ENCODE assay signal across 2 cellular contexts in the genomic region with DNA sequence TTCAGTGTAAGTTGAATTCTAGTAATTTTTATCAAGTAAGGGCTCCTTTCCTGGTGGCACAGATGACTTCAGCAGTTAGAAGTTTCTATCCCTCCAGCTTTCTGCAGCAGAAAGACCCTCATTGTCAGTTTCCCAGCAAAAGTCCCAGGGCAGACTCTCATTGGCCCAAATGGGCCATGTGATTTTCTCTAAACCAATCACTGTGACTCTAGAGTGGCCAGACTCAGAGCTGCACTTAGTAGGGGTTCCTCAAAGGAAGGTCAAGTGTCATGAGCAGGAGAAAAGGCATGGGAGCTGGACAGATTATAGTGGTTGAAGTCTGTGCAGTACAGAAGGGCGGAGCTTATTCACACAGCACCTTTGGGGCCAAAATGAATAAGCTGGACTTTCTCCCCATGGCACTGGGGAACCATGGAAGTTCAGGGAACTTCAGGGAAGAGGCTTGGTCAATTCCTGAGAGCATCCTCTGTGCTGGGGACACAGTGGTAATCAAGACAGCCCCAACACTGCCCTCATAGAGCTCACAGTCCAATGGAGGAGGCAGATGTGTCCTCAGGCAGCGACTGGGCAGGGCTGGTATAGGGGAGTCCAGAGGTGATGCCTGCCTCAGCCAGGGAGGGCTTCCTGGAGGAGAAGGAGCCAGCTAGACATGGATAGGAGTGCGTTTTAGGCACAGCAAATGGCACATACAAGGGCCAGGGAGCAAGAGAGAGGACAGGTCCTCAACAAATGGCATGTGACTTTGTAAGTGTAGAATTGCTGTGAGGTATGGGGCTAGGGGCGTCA.
TF ChIP-seq lines count a peak whose summit lies in the region.

No MANE protein-coding gene starts in this region.

TF ChIP-seq in H1, 55 proteins besides CTCF, POLR2A, EP300 and RAD21:
- TF ChIP-seq KDM5A (IDR thresholded peaks at IDR 0.05; ENCODE audit: low read length) (no peak), PHF8 (conservative IDR thresholded peaks at IDR 0.05; ENCODE audit: low read depth, low read length) (no peak), RFX5 (IDR thresholded peaks at IDR 0.05; ENCODE audit: borderline replicate concordance, low read depth, low read length) (no peak), TAF1 (IDR thresholded peaks at IDR 0.05; ENCODE audit: low read depth, low read length) (no peak), CBX5 (IDR thresholded peaks at IDR 0.05; ENCODE audit: low read depth, low read length) (no peak), CTBP2 (IDR thresholded peaks at IDR 0.05; ENCODE audit: borderline replicate concordance, insufficient read depth, insufficient read length, low read length) (no peak), BCL11A (IDR thresholded peaks at IDR 0.05; ENCODE audit: low read depth in 2 of 2, low read length in 2 of 2) (no peak), ZNF274 (IDR thresholded peaks at IDR 0.05; ENCODE audit: borderline replicate concordance, extremely low read depth, low read length) (no peak), SIN3A (conservative IDR thresholded peaks at IDR 0.05 in 1 of 2, IDR thresholded peaks at IDR 0.05 in 1 of 2; ENCODE audit: low read depth in 1 of 2, low read length in 2 of 2) (no peak)
- TF ChIP-seq, protein P1, sequence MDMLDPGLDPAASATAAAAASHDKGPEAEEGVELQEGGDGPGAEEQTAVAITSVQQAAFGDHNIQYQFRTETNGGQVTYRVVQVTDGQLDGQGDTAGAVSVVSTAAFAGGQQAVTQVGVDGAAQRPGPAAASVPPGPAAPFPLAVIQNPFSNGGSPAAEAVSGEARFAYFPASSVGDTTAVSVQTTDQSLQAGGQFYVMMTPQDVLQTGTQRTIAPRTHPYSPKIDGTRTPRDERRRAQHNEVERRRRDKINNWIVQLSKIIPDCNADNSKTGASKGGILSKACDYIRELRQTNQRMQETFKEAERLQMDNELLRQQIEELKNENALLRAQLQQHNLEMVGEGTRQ (IDR thresholded peaks at IDR 0.05; ENCODE audit: low read length) = peak; percentile 20; the same call in 1 of the 2 replicates
- TF ChIP-seq, protein P2, sequence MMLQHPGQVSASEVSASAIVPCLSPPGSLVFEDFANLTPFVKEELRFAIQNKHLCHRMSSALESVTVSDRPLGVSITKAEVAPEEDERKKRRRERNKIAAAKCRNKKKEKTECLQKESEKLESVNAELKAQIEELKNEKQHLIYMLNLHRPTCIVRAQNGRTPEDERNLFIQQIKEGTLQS (IDR thresholded peaks at IDR 0.05; ENCODE audit: insufficient read depth, low read depth, low read length) = 0 out of 2 replicates have a peak, but pooled peaks have one; percentile 25

TF ChIP-seq in neural cell, 6 proteins besides CTCF, POLR2A, EP300 and RAD21:
- TF ChIP-seq TAF1 (IDR thresholded peaks at IDR 0.05; ENCODE audit: low read depth) = no peak
- TF ChIP-seq POLR2AphosphoS5 (IDR thresholded peaks at IDR 0.05) = peak; percentile 12
- no peak for TF ChIP-seq MXI1 (conservative IDR thresholded peaks at IDR 0.05; ENCODE audit: poor library complexity, severe bottlenecking)
TF ChIP-seq in neural cell: peak in this region for 1.
